In the genomic region with DNA sequence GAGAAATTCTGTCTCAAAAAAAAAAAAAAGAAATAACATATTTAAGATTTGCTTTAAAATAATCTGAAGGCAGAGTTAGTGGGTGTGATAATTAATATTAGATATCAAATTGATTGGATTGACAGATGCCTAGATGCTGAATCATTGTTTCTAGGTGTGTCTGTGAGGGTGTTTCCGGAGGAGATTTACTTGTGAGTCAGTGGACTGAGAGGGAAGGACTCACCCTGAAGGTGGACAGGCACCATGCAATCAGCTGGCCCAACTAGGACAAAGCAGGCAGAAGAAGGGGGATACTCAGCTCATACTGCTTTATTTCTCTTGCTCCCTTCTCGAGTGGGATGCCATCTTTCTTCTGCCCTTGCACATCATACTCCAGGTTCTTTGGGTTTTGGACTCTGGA, we compare ENCODE assay signal across 1 cellular context.
TF ChIP-seq lines count a peak whose summit lies in the region.

No MANE protein-coding gene starts in this region.

TF ChIP-seq in HCT116, 20 proteins besides CTCF, POLR2A, EP300 and RAD21 (continued from another document):
- TF ChIP-seq, protein P1, sequence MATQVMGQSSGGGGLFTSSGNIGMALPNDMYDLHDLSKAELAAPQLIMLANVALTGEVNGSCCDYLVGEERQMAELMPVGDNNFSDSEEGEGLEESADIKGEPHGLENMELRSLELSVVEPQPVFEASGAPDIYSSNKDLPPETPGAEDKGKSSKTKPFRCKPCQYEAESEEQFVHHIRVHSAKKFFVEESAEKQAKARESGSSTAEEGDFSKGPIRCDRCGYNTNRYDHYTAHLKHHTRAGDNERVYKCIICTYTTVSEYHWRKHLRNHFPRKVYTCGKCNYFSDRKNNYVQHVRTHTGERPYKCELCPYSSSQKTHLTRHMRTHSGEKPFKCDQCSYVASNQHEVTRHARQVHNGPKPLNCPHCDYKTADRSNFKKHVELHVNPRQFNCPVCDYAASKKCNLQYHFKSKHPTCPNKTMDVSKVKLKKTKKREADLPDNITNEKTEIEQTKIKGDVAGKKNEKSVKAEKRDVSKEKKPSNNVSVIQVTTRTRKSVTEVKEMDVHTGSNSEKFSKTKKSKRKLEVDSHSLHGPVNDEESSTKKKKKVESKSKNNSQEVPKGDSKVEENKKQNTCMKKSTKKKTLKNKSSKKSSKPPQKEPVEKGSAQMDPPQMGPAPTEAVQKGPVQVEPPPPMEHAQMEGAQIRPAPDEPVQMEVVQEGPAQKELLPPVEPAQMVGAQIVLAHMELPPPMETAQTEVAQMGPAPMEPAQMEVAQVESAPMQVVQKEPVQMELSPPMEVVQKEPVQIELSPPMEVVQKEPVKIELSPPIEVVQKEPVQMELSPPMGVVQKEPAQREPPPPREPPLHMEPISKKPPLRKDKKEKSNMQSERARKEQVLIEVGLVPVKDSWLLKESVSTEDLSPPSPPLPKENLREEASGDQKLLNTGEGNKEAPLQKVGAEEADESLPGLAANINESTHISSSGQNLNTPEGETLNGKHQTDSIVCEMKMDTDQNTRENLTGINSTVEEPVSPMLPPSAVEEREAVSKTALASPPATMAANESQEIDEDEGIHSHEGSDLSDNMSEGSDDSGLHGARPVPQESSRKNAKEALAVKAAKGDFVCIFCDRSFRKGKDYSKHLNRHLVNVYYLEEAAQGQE (IDR thresholded peaks at IDR 0.05; ENCODE audit: low read depth): no peak
- TF ChIP-seq EZH2phosphoT487 (IDR thresholded peaks at IDR 0.05; ENCODE audit: borderline replicate concordance): no peak
- TF ChIP-seq ELF1 (IDR thresholded peaks at IDR 0.05; ENCODE audit: borderline replicate concordance, low read depth): no peak
- TF ChIP-seq, protein P2, sequence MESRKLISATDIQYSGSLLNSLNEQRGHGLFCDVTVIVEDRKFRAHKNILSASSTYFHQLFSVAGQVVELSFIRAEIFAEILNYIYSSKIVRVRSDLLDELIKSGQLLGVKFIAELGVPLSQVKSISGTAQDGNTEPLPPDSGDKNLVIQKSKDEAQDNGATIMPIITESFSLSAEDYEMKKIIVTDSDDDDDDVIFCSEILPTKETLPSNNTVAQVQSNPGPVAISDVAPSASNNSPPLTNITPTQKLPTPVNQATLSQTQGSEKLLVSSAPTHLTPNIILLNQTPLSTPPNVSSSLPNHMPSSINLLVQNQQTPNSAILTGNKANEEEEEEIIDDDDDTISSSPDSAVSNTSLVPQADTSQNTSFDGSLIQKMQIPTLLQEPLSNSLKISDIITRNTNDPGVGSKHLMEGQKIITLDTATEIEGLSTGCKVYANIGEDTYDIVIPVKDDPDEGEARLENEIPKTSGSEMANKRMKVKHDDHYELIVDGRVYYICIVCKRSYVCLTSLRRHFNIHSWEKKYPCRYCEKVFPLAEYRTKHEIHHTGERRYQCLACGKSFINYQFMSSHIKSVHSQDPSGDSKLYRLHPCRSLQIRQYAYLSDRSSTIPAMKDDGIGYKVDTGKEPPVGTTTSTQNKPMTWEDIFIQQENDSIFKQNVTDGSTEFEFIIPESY (IDR thresholded peaks at IDR 0.05; ENCODE audit: extremely low read depth, insufficient replicate concordance, low read length): no peak
- TF ChIP-seq, protein P3, sequence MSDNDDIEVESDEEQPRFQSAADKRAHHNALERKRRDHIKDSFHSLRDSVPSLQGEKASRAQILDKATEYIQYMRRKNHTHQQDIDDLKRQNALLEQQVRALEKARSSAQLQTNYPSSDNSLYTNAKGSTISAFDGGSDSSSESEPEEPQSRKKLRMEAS (IDR thresholded peaks at IDR 0.05): no peak
- TF ChIP-seq CEBPB (IDR thresholded peaks at IDR 0.05; ENCODE audit: low read depth): no peak
- peak; percentile 70 for TF ChIP-seq JUND (IDR thresholded peaks at IDR 0.05)
- no peak for TF ChIP-seq SRF (IDR thresholded peaks at IDR 0.05; ENCODE audit: low read depth)
- TF ChIP-seq EZH2 (IDR thresholded peaks at IDR 0.05): no peak
- no peak for TF ChIP-seq SIN3A (IDR thresholded peaks at IDR 0.05; ENCODE audit: low read depth)
- no peak for TF ChIP-seq EGR1 (IDR thresholded peaks at IDR 0.05; ENCODE audit: low read depth)
- no peak for TF ChIP-seq TCF7L2 (IDR thresholded peaks at IDR 0.05; ENCODE audit: borderline replicate concordance, extremely low read depth, insufficient read depth, insufficient read length)
TF ChIP-seq in HCT116: peak in this region for 5.
